In genomic region chr19:13541554-13541953, GRCh38 we compare ENCODE assay signal across 8 cellular contexts.
"Had no signal": no experiment of that assay in that cellular context is flagged by ENCODE, and none has a peak within 500 bp of the region (broad histone marks: within the 10 kb centered on the region; RNA-seq: fewer than 3 reads in every experiment).

No MANE protein-coding gene starts in this region.

- DNase-seq: GDM1, GF-D8 had no signal

- ATAC-seq: GM12878 had no signal

- H3K4me3 ChIP-seq: GM12878 had no signal

- FAIRE-seq: G401.6, GM12878, GM12891, GM12892, GM18507, GM19239 had no signal
